1 cellular context compared by ENCODE assay signal in the genomic region with DNA sequence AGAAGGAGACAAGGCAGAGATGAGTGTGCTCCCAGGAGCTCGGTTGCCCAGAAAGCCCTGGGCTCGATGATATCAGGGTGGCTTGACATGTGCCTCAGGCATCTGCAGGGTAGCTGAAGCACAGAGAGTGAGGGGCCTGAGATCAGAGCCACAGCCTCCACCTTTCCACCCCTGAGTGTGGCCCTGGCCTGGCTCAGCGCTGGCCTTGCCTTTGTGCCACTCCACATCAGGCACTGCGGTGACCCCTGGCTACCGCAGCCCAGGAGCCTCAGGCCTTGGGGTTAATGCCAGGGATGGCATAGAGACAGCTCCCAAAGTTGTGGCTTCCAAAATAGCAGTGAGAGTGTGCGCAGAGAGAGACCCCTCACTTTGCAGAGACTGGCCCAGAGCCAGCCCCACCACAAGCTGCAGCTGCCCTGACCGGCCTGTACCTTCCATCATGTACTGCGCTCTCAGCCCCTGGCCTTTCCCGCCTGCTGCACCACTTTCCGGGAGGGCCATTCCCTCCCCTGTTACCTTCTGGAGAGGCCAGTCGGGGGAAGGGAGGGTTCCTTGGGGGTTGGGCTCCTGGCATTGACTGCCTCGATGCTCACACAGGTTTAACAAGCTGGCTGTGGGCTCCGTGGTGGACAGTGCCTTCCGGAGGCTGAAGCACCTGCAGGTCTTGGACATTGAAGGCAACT.
TF ChIP-seq lines count a peak whose summit lies in the region.

No MANE protein-coding gene starts in this region.

TF ChIP-seq in WTC11, 78 proteins besides CTCF, POLR2A, EP300 and RAD21:
- TF ChIP-seq ARID4B (CRISPR knock-in tag; IDR thresholded peaks at IDR 0.05; ENCODE audit: borderline replicate concordance) (no peak), ZNF512 (CRISPR knock-in tag; IDR thresholded peaks at IDR 0.05; ENCODE audit: borderline replicate concordance) (no peak), ZNF219 (CRISPR knock-in tag; IDR thresholded peaks at IDR 0.05; ENCODE audit: borderline replicate concordance) (no peak), OVOL2 (CRISPR knock-in tag; IDR thresholded peaks at IDR 0.05; ENCODE audit: borderline replicate concordance) (no peak), ZMAT4 (CRISPR knock-in tag; IDR thresholded peaks at IDR 0.05) (no peak), SOX15 (CRISPR knock-in tag; IDR thresholded peaks at IDR 0.05) (no peak), E2F1 (CRISPR knock-in tag; IDR thresholded peaks at IDR 0.05) (no peak), TEAD1 (CRISPR knock-in tag; IDR thresholded peaks at IDR 0.05) (no peak), GTF2I (CRISPR knock-in tag; conservative IDR thresholded peaks at IDR 0.05) (no peak), NFATC4 (CRISPR knock-in tag; IDR thresholded peaks at IDR 0.05) (no peak), IRF2 (CRISPR knock-in tag; IDR thresholded peaks at IDR 0.05; ENCODE audit: borderline replicate concordance, low read depth) (no peak), ZNF671 (CRISPR knock-in tag; IDR thresholded peaks at IDR 0.05) (no peak), FOXP1 (CRISPR knock-in tag; IDR thresholded peaks at IDR 0.05; ENCODE audit: borderline replicate concordance) (no peak), JAZF1 (CRISPR knock-in tag; IDR thresholded peaks at IDR 0.05) (no peak), ERG (CRISPR knock-in tag; IDR thresholded peaks at IDR 0.05) (no peak), FOXJ3 (CRISPR knock-in tag; IDR thresholded peaks at IDR 0.05; ENCODE audit: borderline replicate concordance) (no peak), ZNF423 (CRISPR knock-in tag; IDR thresholded peaks at IDR 0.05) (no peak)
- TF ChIP-seq, protein P1, sequence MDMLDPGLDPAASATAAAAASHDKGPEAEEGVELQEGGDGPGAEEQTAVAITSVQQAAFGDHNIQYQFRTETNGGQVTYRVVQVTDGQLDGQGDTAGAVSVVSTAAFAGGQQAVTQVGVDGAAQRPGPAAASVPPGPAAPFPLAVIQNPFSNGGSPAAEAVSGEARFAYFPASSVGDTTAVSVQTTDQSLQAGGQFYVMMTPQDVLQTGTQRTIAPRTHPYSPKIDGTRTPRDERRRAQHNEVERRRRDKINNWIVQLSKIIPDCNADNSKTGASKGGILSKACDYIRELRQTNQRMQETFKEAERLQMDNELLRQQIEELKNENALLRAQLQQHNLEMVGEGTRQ (CRISPR knock-in tag; IDR thresholded peaks at IDR 0.05) = no peak
- TF ChIP-seq, protein P2, sequence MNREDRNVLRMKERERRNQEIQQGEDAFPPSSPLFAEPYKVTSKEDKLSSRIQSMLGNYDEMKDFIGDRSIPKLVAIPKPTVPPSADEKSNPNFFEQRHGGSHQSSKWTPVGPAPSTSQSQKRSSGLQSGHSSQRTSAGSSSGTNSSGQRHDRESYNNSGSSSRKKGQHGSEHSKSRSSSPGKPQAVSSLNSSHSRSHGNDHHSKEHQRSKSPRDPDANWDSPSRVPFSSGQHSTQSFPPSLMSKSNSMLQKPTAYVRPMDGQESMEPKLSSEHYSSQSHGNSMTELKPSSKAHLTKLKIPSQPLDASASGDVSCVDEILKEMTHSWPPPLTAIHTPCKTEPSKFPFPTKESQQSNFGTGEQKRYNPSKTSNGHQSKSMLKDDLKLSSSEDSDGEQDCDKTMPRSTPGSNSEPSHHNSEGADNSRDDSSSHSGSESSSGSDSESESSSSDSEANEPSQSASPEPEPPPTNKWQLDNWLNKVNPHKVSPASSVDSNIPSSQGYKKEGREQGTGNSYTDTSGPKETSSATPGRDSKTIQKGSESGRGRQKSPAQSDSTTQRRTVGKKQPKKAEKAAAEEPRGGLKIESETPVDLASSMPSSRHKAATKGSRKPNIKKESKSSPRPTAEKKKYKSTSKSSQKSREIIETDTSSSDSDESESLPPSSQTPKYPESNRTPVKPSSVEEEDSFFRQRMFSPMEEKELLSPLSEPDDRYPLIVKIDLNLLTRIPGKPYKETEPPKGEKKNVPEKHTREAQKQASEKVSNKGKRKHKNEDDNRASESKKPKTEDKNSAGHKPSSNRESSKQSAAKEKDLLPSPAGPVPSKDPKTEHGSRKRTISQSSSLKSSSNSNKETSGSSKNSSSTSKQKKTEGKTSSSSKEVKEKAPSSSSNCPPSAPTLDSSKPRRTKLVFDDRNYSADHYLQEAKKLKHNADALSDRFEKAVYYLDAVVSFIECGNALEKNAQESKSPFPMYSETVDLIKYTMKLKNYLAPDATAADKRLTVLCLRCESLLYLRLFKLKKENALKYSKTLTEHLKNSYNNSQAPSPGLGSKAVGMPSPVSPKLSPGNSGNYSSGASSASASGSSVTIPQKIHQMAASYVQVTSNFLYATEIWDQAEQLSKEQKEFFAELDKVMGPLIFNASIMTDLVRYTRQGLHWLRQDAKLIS (CRISPR knock-in tag; IDR thresholded peaks at IDR 0.05; ENCODE audit: borderline replicate concordance) = no peak
TF ChIP-seq in WTC11: peak in this region for 0.
